In genomic region chr2:224576098-224576715, GRCh38 we compare ENCODE assay signal across 10 cellular contexts. TPM values are rescaled to one million over a fixed set of nuclear protein-coding genes. Genes with fewer than 3 reads are reported as not detected.
A peak's percentile ranks its signal among the peaks of the same experiment; 100 is the strongest.
DNase-seq lines count a peak whose midpoint lies in the region; ATAC-seq and TF ChIP-seq lines count a peak whose summit lies in the region.
"Had no signal": no experiment of that assay in that cellular context is flagged by ENCODE, and none has a peak within 500 bp of the region (broad histone marks: within the 10 kb centered on the region; RNA-seq: fewer than 3 reads in every experiment).

No MANE protein-coding gene starts in this region.

- no peaks in the 10 kb centered on the region for H3K27me3 Mint-ChIP-seq in activated naive CD8-positive, alpha-beta T cell treated with anti-CD3 and anti-CD28 coated beads, Interleukin-2, amount 10 ng/mL, durations not matched to agents 7 days and 5 days

- DNase-seq in DND-41 (no peak), SHP77 treated with DMSO at 0.1 percent for 48 hours (lab: John Stamatoyannopoulos, UW) (no peak), HT-29 (ENCODE audit: low spot score) (no peak), GM20000 (ENCODE audit: low spot score) (no peak), DMS79 (lab: John Stamatoyannopoulos, UW) (no peak)
- no peak for DNase-seq in activated naive CD8-positive, alpha-beta T cell treated with anti-CD3 and anti-CD28 coated beads, Interleukin-2, amount 10 ng/mL, durations not matched to agents 7 days and 5 days
- DNase-seq: foreskin keratinocyte had no signal

- POLR2A ChIA-PET in activated naive CD8-positive, alpha-beta T cell treated with anti-CD3 and anti-CD28 coated beads, Interleukin-2, amount 10 ng/mL, durations not matched to agents 7 days and 5 days (lab: Charles Lee) = interaction anchor here (0.6 to 2.6 kb wide), 2 partner anchors 9 to 205 kb away, joined by 4 to 17 read pairs; partner anchors contain the start of gene CUL3

- no peak overlapping the region for H3K9ac ChIP-seq in DND-41 (ENCODE audit: low read depth, low read length)

- H4K20me1 ChIP-seq in DND-41 (ENCODE audit: insufficient read depth, low read length) = peaks cover 85% of the 10 kb centered on the region

- H3K36me3 ChIP-seq in DND-41 (ENCODE audit: insufficient read depth, low read length) = peaks cover 5% of the 10 kb centered on the region; the same call in 1 of the 2 replicates
- H3K36me3 ChIP-seq: thoracic aorta had no signal

- peaks cover 8% of the 10 kb centered on the region for H3K36me3 Mint-ChIP-seq in activated naive CD8-positive, alpha-beta T cell treated with anti-CD3 and anti-CD28 coated beads, Interleukin-2, amount 10 ng/mL, durations not matched to agents 7 days and 5 days

- H3K4me1 Mint-ChIP-seq in activated naive CD8-positive, alpha-beta T cell treated with anti-CD3 and anti-CD28 coated beads, Interleukin-2, amount 10 ng/mL, durations not matched to agents 7 days and 5 days = peaks cover 47% of the 10 kb centered on the region

- no peak overlapping the region for H3K27ac ChIP-seq in DND-41 (ENCODE audit: low read length)
- H3K27ac ChIP-seq: foreskin keratinocyte, thoracic aorta had no signal

- H2AFZ ChIP-seq in DND-41 (ENCODE audit: low read depth, low read length) = no peak overlapping the region

- TF ChIP-seq CTCF in DND-41 (IDR thresholded peaks at IDR 0.05; ENCODE audit: borderline replicate concordance, extremely low read depth, low read length, poor library complexity, severe bottlenecking) (no peak), GM20000 (IDR thresholded peaks at IDR 0.05; ENCODE audit: extremely low read depth, missing control alignments) (no peak)

- peak overlapping the region; percentile 44 for H3K4me3 Mint-ChIP-seq in activated naive CD8-positive, alpha-beta T cell treated with anti-CD3 and anti-CD28 coated beads, Interleukin-2, amount 10 ng/mL, durations not matched to agents 7 days and 5 days

- no peaks in the 10 kb centered on the region for H3K9me3 Mint-ChIP-seq in activated naive CD8-positive, alpha-beta T cell treated with anti-CD3 and anti-CD28 coated beads, Interleukin-2, amount 10 ng/mL, durations not matched to agents 7 days and 5 days

- no peaks in the 10 kb centered on the region for H3K27me3 ChIP-seq in DND-41 (ENCODE audit: insufficient read depth, low read length, poor library complexity)
- H3K27me3 ChIP-seq: foreskin keratinocyte had no signal

- peak overlapping the region; percentile 69 for H3K27ac Mint-ChIP-seq in activated naive CD8-positive, alpha-beta T cell treated with anti-CD3 and anti-CD28 coated beads, Interleukin-2, amount 10 ng/mL, durations not matched to agents 7 days and 5 days

- H3K4me2 ChIP-seq in DND-41 (ENCODE audit: insufficient read depth, low read length) = 0 out of 2 replicates have a peak overlapping the region, but pooled peaks have one; percentile 16

- ATAC-seq in DND-41 (ENCODE audit: insufficient read depth, low read depth) (no peak), GM19468 (IDR thresholded peaks at IDR 0.05; ENCODE audit: extremely low read depth, unreplicated experiment) (peak; percentile 83), HG03159 (IDR thresholded peaks at IDR 0.05; ENCODE audit: unreplicated experiment) (peak; percentile 88)
- peak; percentile 81 for ATAC-seq in activated naive CD8-positive, alpha-beta T cell treated with anti-CD3 and anti-CD28 coated beads, Interleukin-2, amount 10 ng/mL, durations not matched to agents 7 days and 5 days (ENCODE audit: low read depth)
- ATAC-seq: foreskin keratinocyte had no signal

- peaks cover 100% of the 10 kb centered on the region for H3K79me2 ChIP-seq in DND-41 (ENCODE audit: insufficient read depth, low read length)

- H3K9me3 ChIP-seq in DND-41 (ENCODE audit: insufficient read depth, low read length, severe bottlenecking) = no peaks in the 10 kb centered on the region
- H3K9me3 ChIP-seq: thoracic aorta had no signal

- peaks cover 42% of the 10 kb centered on the region for H3K4me1 ChIP-seq in DND-41 (ENCODE audit: insufficient read depth, low read length)

- no peak overlapping the region for H3K4me3 ChIP-seq in DND-41 (ENCODE audit: low read depth in 1 of 2, low read length in 2 of 2)
- H3K4me3 ChIP-seq: thoracic aorta had no signal

RNA-seq across cellular contexts. Expression of gene CUL3, which starts 9.0 kb away (rescaled TPM):
- 10 to 100 TPM; 78.4 to 81.5 TPM for total RNA-seq in activated naive CD8-positive, alpha-beta T cell treated with anti-CD3 and anti-CD28 coated beads, Interleukin-2, amount 10 ng/mL, durations not matched to agents 7 days and 5 days
- 29.3 and 30.3 TPM in 2 replicates for total RNA-seq in HT-29 (2014; rRNA removed; shearing (Covaris generic))
